In the genomic region with DNA sequence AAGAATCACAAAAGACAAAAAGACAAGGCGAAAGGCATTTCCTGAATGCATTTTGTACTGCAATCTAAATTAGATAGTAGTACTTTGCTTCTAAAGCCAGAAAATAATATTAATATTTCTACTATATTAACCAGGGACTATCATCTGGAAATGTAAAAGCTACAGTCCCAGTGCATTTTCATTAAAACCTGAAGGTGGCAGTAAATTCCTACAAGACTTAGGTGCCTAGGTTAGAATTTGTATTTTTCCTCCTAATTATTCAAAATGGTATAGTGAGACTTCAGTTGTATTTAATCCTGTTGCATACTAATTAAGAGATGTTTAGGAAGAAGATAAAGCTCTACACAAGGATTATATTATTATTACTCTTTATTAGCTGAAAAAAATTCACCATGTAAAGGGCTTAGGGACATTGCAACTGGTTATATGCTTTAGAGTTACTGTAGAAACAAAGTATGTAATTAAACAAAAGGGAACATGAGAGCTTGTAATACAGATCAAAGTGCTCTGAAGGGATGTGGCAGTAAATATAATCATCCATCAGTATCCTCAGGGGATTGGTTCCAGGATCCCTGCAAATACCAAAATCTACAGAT, we compare ENCODE assay signal across 8 cellular contexts. TPM values are rescaled to one million over a fixed set of nuclear protein-coding genes. Genes with fewer than 3 reads are reported as not detected.
DNase-seq lines count a peak whose midpoint lies in the region; ATAC-seq and TF ChIP-seq lines count a peak whose summit lies in the region.

No MANE protein-coding gene starts in this region.

- H3K4me3 ChIP-seq in hepatocyte = no peak overlapping the region

- no peaks in the 10 kb centered on the region for H3K36me3 ChIP-seq in hepatocyte (replicated peaks; ENCODE audit: insufficient read depth, low read depth)

- H4K20me1 ChIP-seq in hepatocyte (ENCODE audit: insufficient read depth, poor library complexity, severe bottlenecking) = no peaks in the 10 kb centered on the region

- no peaks in the 10 kb centered on the region for H3K27me3 ChIP-seq in hepatocyte

- TF ChIP-seq CTCF in hepatocyte (IDR thresholded peaks at IDR 0.05; ENCODE audit: poor library complexity) = peak; percentile 60

- H3K9me3 ChIP-seq in hepatocyte (ENCODE audit: low read depth) = no peaks in the 10 kb centered on the region

- H3K27ac ChIP-seq in hepatocyte = no peak overlapping the region

- 76% methylated on average over 1 of the region's 1 CpG for WGBS in hepatocyte (ENCODE audit: low lambda C conversion rate, missing lambda C conversion rate)

- no peak overlapping the region for H2AFZ ChIP-seq in hepatocyte

- no peak overlapping the region for H3K4me2 ChIP-seq in hepatocyte

- no peak for ATAC-seq in stimulated activated naive CD8-positive, alpha-beta T cell treated with anti-CD3 and anti-CD28 coated beads, Interleukin-15, amount 100 ng/mL, for 72 hours

- H3K27me3 Mint-ChIP-seq in stimulated activated naive CD8-positive, alpha-beta T cell treated with anti-CD3 and anti-CD28 coated beads, Interleukin-15, amount 100 ng/mL, for 72 hours = no peaks in the 10 kb centered on the region

- no peak overlapping the region for H3K27ac Mint-ChIP-seq in stimulated activated naive CD8-positive, alpha-beta T cell treated with anti-CD3 and anti-CD28 coated beads, Interleukin-15, amount 100 ng/mL, for 72 hours

- H3K79me2 ChIP-seq in hepatocyte = no peaks in the 10 kb centered on the region

- H3K9me2 ChIP-seq in hepatocyte (replicated peaks; ENCODE audit: insufficient read depth) = no peaks in the 10 kb centered on the region

- DNase-seq in COLO829 (ENCODE audit: low spot score) (peak; percentile 35), HCEC 1CT (peak; percentile 32), RKO (ENCODE audit: low spot score) (peak; percentile 55), hepatocyte (ENCODE audit: low spot score) (no peak), nucleus accumbens (lab: John Stamatoyannopoulos, UW) (no peak), SKM-1 (lab: John Stamatoyannopoulos, UW; ENCODE audit: unreplicated experiment) (no peak)
- no peak for DNase-seq in central memory CD4-positive, alpha-beta T cell
- DNase-seq in stimulated activated naive CD8-positive, alpha-beta T cell treated with anti-CD3 and anti-CD28 coated beads, Interleukin-15, amount 100 ng/mL, for 72 hours = no peak

- H3K4me1 Mint-ChIP-seq in stimulated activated naive CD8-positive, alpha-beta T cell treated with anti-CD3 and anti-CD28 coated beads, Interleukin-15, amount 100 ng/mL, for 72 hours = peaks cover 17% of the 10 kb centered on the region

- H3K4me1 ChIP-seq in hepatocyte (ENCODE audit: insufficient read depth) = peaks cover 12% of the 10 kb centered on the region

- H3K9me3 Mint-ChIP-seq in stimulated activated naive CD8-positive, alpha-beta T cell treated with anti-CD3 and anti-CD28 coated beads, Interleukin-15, amount 100 ng/mL, for 72 hours = no peaks in the 10 kb centered on the region

- H3K4me3 Mint-ChIP-seq in stimulated activated naive CD8-positive, alpha-beta T cell treated with anti-CD3 and anti-CD28 coated beads, Interleukin-15, amount 100 ng/mL, for 72 hours = no peak overlapping the region

RNA-seq across cellular contexts. Expression of a gene that starts 53.6 kb away (rescaled TPM):
- total RNA-seq in hepatocyte = 12.6 and 14.2 TPM in 2 replicates
- polyA plus RNA-seq in hepatocyte = 11.5 and 14.6 TPM in 2 replicates

Comparison
In these comparisons a context has a peak if more than half of its experiments do, and no peak if none do; other contexts are left out.
1. DNase-seq: peak in COLO829 (single experiment), HCEC 1CT (single experiment) and RKO (single experiment); none in hepatocyte (single experiment), central memory CD4-positive, alpha-beta T cell (single experiment), stimulated activated naive CD8-positive, alpha-beta T cell treated with anti-CD3 and anti-CD28 coated beads, Interleukin-15, amount 100 ng/mL, for 72 hours (0 of 2), nucleus accumbens (0 of 56) and SKM-1 (single experiment).